26 cellular contexts compared by ENCODE assay signal in the genomic region with DNA sequence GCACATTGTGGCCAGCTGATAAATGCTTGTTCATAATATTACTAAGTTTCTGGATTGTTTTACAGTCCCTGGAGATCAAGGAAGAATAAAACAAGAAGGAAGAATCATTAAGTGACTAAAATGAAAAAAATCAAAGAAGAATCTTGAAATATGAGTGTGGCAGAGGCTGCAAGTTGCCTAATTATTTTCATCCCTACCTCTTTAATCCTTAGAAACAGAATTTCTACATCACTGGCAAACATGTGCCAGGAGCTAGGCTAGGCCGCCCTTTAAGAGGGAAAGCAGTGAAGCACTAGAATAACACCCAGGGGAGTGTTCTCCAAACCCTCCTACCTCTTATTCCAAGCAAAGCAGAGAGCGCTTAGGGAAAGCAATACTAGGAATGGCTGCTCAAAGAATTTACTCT.
DNase-seq lines count a peak whose midpoint lies in the region; ATAC-seq and TF ChIP-seq lines count a peak whose summit lies in the region.
"Had no signal": no experiment of that assay in that cellular context is flagged by ENCODE, and none has a peak within 500 bp of the region (broad histone marks: within the 10 kb centered on the region; RNA-seq: fewer than 3 reads in every experiment).

No MANE protein-coding gene starts in this region.

- H2BK12ac ChIP-seq in mesenchymal stem cell (ENCODE audit: low read length in 2 of 2) = no peak overlapping the region

- H3K4me1 ChIP-seq in left ventricle myocardium inferior = peaks cover 70% of the 10 kb centered on the region
- peaks cover 39% of the 10 kb centered on the region for H3K4me1 ChIP-seq in body of pancreas
- peaks cover 4% of the 10 kb centered on the region for H3K4me1 ChIP-seq in mesenchymal stem cell (ENCODE audit: control insufficient read depth, insufficient read depth, low read depth, low read length)
- peaks cover 0 to 10% (median 0%) of the 10 kb centered on the region in 4 donors for H3K4me1 ChIP-seq in tibial nerve
- H3K4me1 ChIP-seq: uterus had no signal

- no peak overlapping the region for H2AK5ac ChIP-seq in mesenchymal stem cell (ENCODE audit: low read length, severe bottlenecking)

- H3K4ac ChIP-seq in mesenchymal stem cell (ENCODE audit: low read depth in 1 of 2, low read length in 2 of 2) = no peak overlapping the region

- H2BK5ac ChIP-seq in mesenchymal stem cell (ENCODE audit: low read depth, low read length, poor library complexity, severe bottlenecking) = no peak overlapping the region

- peak overlapping the region; percentile 75 for H3K27ac ChIP-seq in left ventricle myocardium inferior (replicated peaks)
- H3K27ac ChIP-seq in body of pancreas = peak overlapping the region in 3 of 4 donors; percentile 7 to 49 (median 45)
- H3K27ac ChIP-seq in mesenchymal stem cell (ENCODE audit: low read length, poor library complexity, severe bottlenecking) = no peak overlapping the region
- peak overlapping the region in 2 of 4 donors; percentile 3 to 34 for H3K27ac ChIP-seq in tibial nerve
- H3K27ac ChIP-seq: KMS-11 had no signal

- H3K4me3 ChIP-seq in left ventricle myocardium inferior = no peak overlapping the region
- no peak overlapping the region for H3K4me3 ChIP-seq in body of pancreas
- peak overlapping the region in 1 of 2 experiments; percentile 9 for H3K4me3 ChIP-seq in mesenchymal stem cell (ENCODE audit: insufficient read depth in 1 of 2, low read depth in 1 of 2, low read length in 2 of 2)
- no peak overlapping the region for H3K4me3 ChIP-seq in tibial nerve
- H3K4me3 ChIP-seq: smooth muscle cell, uterus had no signal

- no peak overlapping the region for H2BK120ac ChIP-seq in mesenchymal stem cell (ENCODE audit: low read depth, low read length)

- ATAC-seq in body of pancreas (no peak), GM21447 (IDR thresholded peaks at IDR 0.05; ENCODE audit: unreplicated experiment) (no peak)
- ATAC-seq: activated CD8-positive, alpha-beta T cell treated with anti-CD3 and anti-CD28 coated beads for 36 hours; esophagus mucosa; naive thymus-derived CD8-positive, alpha-beta T cell; stimulated activated naive CD8-positive, alpha-beta T cell treated with anti-CD3 and anti-CD28 coated beads, Interleukin-15, amount 100 ng/mL, for 72 hours had no signal

- no peak overlapping the region for H3K18ac ChIP-seq in mesenchymal stem cell (ENCODE audit: low read depth in 1 of 2, low read length in 2 of 2)

- peaks cover 10% of the 10 kb centered on the region for H3K4me1 Mint-ChIP-seq in mesothelial cell of epicardium
- H3K4me1 Mint-ChIP-seq: activated B cell treated with CpG ODN at 0.5 μM for 24 hours; activated naive CD4-positive, alpha-beta T cell treated with anti-CD3 and anti-CD28 coated beads, Interleukin-2, amount 10 ng/mL, durations not matched to agents 7 days and 5 days; CD4-positive, alpha-beta memory T cell; naive thymus-derived CD8-positive, alpha-beta T cell had no signal

- no peaks in the 10 kb centered on the region for H3K36me3 Mint-ChIP-seq in mesothelial cell of epicardium
- H3K36me3 Mint-ChIP-seq: activated naive CD4-positive, alpha-beta T cell treated with anti-CD3 and anti-CD28 coated beads, Interleukin-2, amount 10 ng/mL, durations not matched to agents 7 days and 5 days; CD4-positive, alpha-beta memory T cell; naive thymus-derived CD8-positive, alpha-beta T cell had no signal

- no peaks in the 10 kb centered on the region for H3K9me3 Mint-ChIP-seq in mesothelial cell of epicardium
- H3K9me3 Mint-ChIP-seq: activated B cell treated with CpG ODN at 0.5 μM for 24 hours; activated CD8-positive, alpha-beta T cell treated with anti-CD3 and anti-CD28 coated beads for 36 hours had no signal

- H3K27me3 Mint-ChIP-seq in mesothelial cell of epicardium (ENCODE audit: low read depth) = no peaks in the 10 kb centered on the region
- H3K27me3 Mint-ChIP-seq: activated CD8-positive, alpha-beta T cell treated with anti-CD3 and anti-CD28 coated beads for 36 hours; activated naive CD4-positive, alpha-beta T cell treated with anti-CD3 and anti-CD28 coated beads, Interleukin-2, amount 10 ng/mL, durations not matched to agents 7 days and 5 days; activated T-cell treated with anti-CD3 and anti-CD28 coated beads, Interleukin-2, amount 50 U/mL, for 24 hours; CD4-positive, alpha-beta memory T cell; naive thymus-derived CD8-positive, alpha-beta T cell; stimulated activated naive CD8-positive, alpha-beta T cell treated with anti-CD3 and anti-CD28 coated beads, Interleukin-15, amount 100 ng/mL, for 72 hours had no signal

- TF ChIP-seq CTCF in left ventricle myocardium inferior (IDR thresholded peaks at IDR 0.05; ENCODE audit: borderline replicate concordance) (no peak), body of pancreas (IDR thresholded peaks at IDR 0.05) (no peak), mesothelial cell of epicardium (IDR thresholded peaks at IDR 0.05; ENCODE audit: unreplicated experiment) (no peak), tibial nerve (IDR thresholded peaks at IDR 0.05) (no peak)

- H2BK15ac ChIP-seq in mesenchymal stem cell (ENCODE audit: low read depth, poor library complexity, severe bottlenecking) = no peak overlapping the region

- no peak overlapping the region for H4K91ac ChIP-seq in mesenchymal stem cell (ENCODE audit: low read length)

- no peak overlapping the region for H3K4me2 ChIP-seq in mesenchymal stem cell (ENCODE audit: low read length, poor library complexity, severe bottlenecking)
- H3K4me2 ChIP-seq: KMS-11, smooth muscle cell had no signal

- peaks cover 19% of the 10 kb centered on the region for H3K79me1 ChIP-seq in mesenchymal stem cell (replicated peaks; ENCODE audit: low read length, poor library complexity, severe bottlenecking)

- no peak overlapping the region for H3K23ac ChIP-seq in mesenchymal stem cell (ENCODE audit: low read length in 2 of 2)

- H3K27me3 ChIP-seq in left ventricle myocardium inferior (ENCODE audit: low read depth) (no peaks in the 10 kb centered on the region), body of pancreas (no peaks in the 10 kb centered on the region), mesenchymal stem cell (ENCODE audit: control insufficient read depth in 1 of 2, insufficient read depth in 1 of 2, low read length in 2 of 2) (no peaks in the 10 kb centered on the region), tibial nerve (no peaks in the 10 kb centered on the region)
- H3K27me3 ChIP-seq: uterus had no signal

- whole genome bisulfite sequencing in body of pancreas, 2 donors = 89 to 97% methylated on average over 2 of the region's 2 CpGs
- WGBS in mesenchymal stem cell = 96% methylated on average over 2 of the region's 2 CpGs
- 69 to 82% methylated on average over 2 of the region's 2 CpGs for WGBS in tibial nerve, 2 donors

- no peak for TF ChIP-seq EP300 in tibial nerve (IDR thresholded peaks at IDR 0.05)

- DNase-seq in left ventricle myocardium inferior = no peak
- no peak for DNase-seq in cardiac septum (ENCODE audit: low spot score)
- DNase-seq in body of pancreas = no peak
- DNase-seq in mesenchymal stem cell = no peak
- no peak for DNase-seq in mesothelial cell of epicardium (ENCODE audit: low spot score in 2 of 2, unreplicated experiment in 2 of 2)
- no peak for DNase-seq in NCI-H2107 (lab: John Stamatoyannopoulos, UW)
- DNase-seq in tibial nerve (ENCODE audit: low spot score in 2 of 2) = no peak
- DNase-seq: activated B cell treated with CpG ODN at 0.5 μM for 24 hours; activated CD8-positive, alpha-beta T cell treated with anti-CD3 and anti-CD28 coated beads for 36 hours; activated naive CD4-positive, alpha-beta T cell treated with anti-CD3 and anti-CD28 coated beads, Interleukin-2, amount 10 ng/mL, durations not matched to agents 7 days and 5 days; activated T-cell treated with anti-CD3 and anti-CD28 coated beads, Interleukin-2, amount 50 U/mL, for 24 hours; aorta; CD4-positive, alpha-beta memory T cell; DMS79; mammary epithelial cell; naive thymus-derived CD8-positive, alpha-beta T cell; NCI-H1092 treated with DMSO at 0.1 percent for 48 hours; NCI-H2081; NCI-H526; stimulated activated CD4-positive, alpha-beta T cell treated with anti-CD3 and anti-CD28 coated beads, Interleukin-4, amount 100 ng/mL, for 1 hour; stimulated activated naive CD8-positive, alpha-beta T cell treated with anti-CD3 and anti-CD28 coated beads, Interleukin-15, amount 100 ng/mL, for 72 hours; uterus had no signal

- H3K14ac ChIP-seq in mesenchymal stem cell (ENCODE audit: low read length in 2 of 2) = no peak overlapping the region

- H3K27ac Mint-ChIP-seq in mesothelial cell of epicardium = no peak overlapping the region
- H3K27ac Mint-ChIP-seq: activated B cell treated with CpG ODN at 0.5 μM for 24 hours; activated CD8-positive, alpha-beta T cell treated with anti-CD3 and anti-CD28 coated beads for 36 hours; activated naive CD4-positive, alpha-beta T cell treated with anti-CD3 and anti-CD28 coated beads, Interleukin-2, amount 10 ng/mL, durations not matched to agents 7 days and 5 days; activated T-cell treated with anti-CD3 and anti-CD28 coated beads, Interleukin-2, amount 50 U/mL, for 24 hours; CD4-positive, alpha-beta memory T cell; naive thymus-derived CD8-positive, alpha-beta T cell; stimulated activated naive CD8-positive, alpha-beta T cell treated with anti-CD3 and anti-CD28 coated beads, Interleukin-15, amount 100 ng/mL, for 72 hours had no signal

- H3K9me3 ChIP-seq in left ventricle myocardium inferior (replicated peaks) = no peaks in the 10 kb centered on the region
- H3K9me3 ChIP-seq in body of pancreas = no peaks in the 10 kb centered on the region
- H3K9me3 ChIP-seq in mesenchymal stem cell (ENCODE audit: control insufficient read depth, low read length) = no peaks in the 10 kb centered on the region
- H3K9me3 ChIP-seq in tibial nerve = peaks cover 0 to 5% (median 0%) of the 10 kb centered on the region in 4 donors
- H3K9me3 ChIP-seq: uterus had no signal

- H3K4me3 Mint-ChIP-seq in mesothelial cell of epicardium = no peak overlapping the region
- H3K4me3 Mint-ChIP-seq: activated B cell treated with CpG ODN at 0.5 μM for 24 hours; activated CD8-positive, alpha-beta T cell treated with anti-CD3 and anti-CD28 coated beads for 36 hours; activated naive CD4-positive, alpha-beta T cell treated with anti-CD3 and anti-CD28 coated beads, Interleukin-2, amount 10 ng/mL, durations not matched to agents 7 days and 5 days; activated T-cell treated with anti-CD3 and anti-CD28 coated beads, Interleukin-2, amount 50 U/mL, for 24 hours; CD4-positive, alpha-beta memory T cell; naive thymus-derived CD8-positive, alpha-beta T cell; stimulated activated naive CD8-positive, alpha-beta T cell treated with anti-CD3 and anti-CD28 coated beads, Interleukin-15, amount 100 ng/mL, for 72 hours had no signal

- peak overlapping the region; percentile 77 for H3K9ac ChIP-seq in mesenchymal stem cell (ENCODE audit: low read length)
- H3K9ac ChIP-seq: KMS-11 had no signal

- no peaks in the 10 kb centered on the region for H3K36me3 ChIP-seq in left ventricle myocardium inferior
- no peaks in the 10 kb centered on the region for H3K36me3 ChIP-seq in body of pancreas (replicated peaks in 1 of 2; ENCODE audit: insufficient read depth in 1 of 2, low read depth in 2 of 2)
- no peaks in the 10 kb centered on the region for H3K36me3 ChIP-seq in mesenchymal stem cell (ENCODE audit: control insufficient read depth in 1 of 2, insufficient read depth in 2 of 2, low read depth in 1 of 2, low read length in 2 of 2)
- H3K36me3 ChIP-seq in tibial nerve = no peaks in the 10 kb centered on the region
- H3K36me3 ChIP-seq: uterus had no signal

- TF ChIP-seq POLR2A in body of pancreas (IDR thresholded peaks at IDR 0.05) = no peak
- TF ChIP-seq POLR2A in tibial nerve (IDR thresholded peaks at IDR 0.05) = no peak

- intact Hi-C loops in left ventricle myocardium inferior (cut with micrococcal nuclease) = no loop called here
- intact Hi-C loops in cardiac septum (cut with DNase I) = no loop called here
- intact Hi-C loops in body of pancreas (cut with DNase I) = no loop called here

- H4K8ac ChIP-seq in mesenchymal stem cell (ENCODE audit: low read length) = no peak overlapping the region

- no peak overlapping the region for H2AFZ ChIP-seq in mesenchymal stem cell (ENCODE audit: low read depth, low read length)
